10 cellular contexts compared by ENCODE assay signal in the genomic region with DNA sequence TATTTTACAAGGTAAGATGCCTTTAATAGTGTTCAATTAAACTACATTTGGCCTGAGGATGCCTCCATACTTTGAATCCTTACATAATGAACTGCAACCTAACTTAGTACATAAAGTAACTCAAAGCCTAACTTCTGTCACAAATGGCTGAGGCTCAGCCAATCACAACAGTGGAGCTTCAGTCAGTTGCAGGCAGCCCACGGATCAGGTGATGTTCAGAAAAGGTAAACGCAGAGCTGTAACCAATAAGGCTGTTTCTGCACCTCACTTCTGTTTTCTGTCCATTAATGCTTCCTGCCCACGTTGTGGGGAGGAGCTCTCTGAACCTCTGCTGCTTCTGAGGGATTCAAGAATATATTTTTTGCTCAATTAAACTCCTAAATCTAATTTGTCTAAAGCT.
DNase-seq lines count a peak whose midpoint lies in the region; ATAC-seq and TF ChIP-seq lines count a peak whose summit lies in the region.
"Had no signal": no experiment of that assay in that cellular context is flagged by ENCODE, and none has a peak within 500 bp of the region (broad histone marks: within the 10 kb centered on the region; RNA-seq: fewer than 3 reads in every experiment).

No MANE protein-coding gene starts in this region.

- no peaks in the 10 kb centered on the region for H3K27me3 Mint-ChIP-seq in chondrocyte (ENCODE audit: low read depth)

- 0 to 42% methylated on average over 1 to 3 of the region's 3 CpGs for WGBS in transverse colon (ENCODE audit: low coverage in 1 of 2), 2 donors

- no peak for TF ChIP-seq CTCF in transverse colon (IDR thresholded peaks at IDR 0.05)
- no peak for TF ChIP-seq CTCF in chondrocyte (IDR thresholded peaks at IDR 0.05)

- H3K27me3 ChIP-seq in transverse colon = no peaks in the 10 kb centered on the region
- H3K27me3 ChIP-seq: neutrophil had no signal

- peak; percentile 74 for ATAC-seq in HG02642 (IDR thresholded peaks at IDR 0.05; ENCODE audit: poor library complexity, unreplicated experiment)
- ATAC-seq: Panc1 had no signal

- no peak overlapping the region for H3K4me3 Mint-ChIP-seq in chondrocyte (ENCODE audit: unreplicated experiment)

- peaks cover 0 to 3% (median 0%) of the 10 kb centered on the region in 4 donors for H3K4me1 ChIP-seq in transverse colon

- no peaks in the 10 kb centered on the region for H3K36me3 ChIP-seq in transverse colon
- H3K36me3 ChIP-seq: neutrophil had no signal

- no peaks in the 10 kb centered on the region for H3K36me3 Mint-ChIP-seq in chondrocyte (ENCODE audit: low read depth)

- no peak overlapping the region for H3K4me3 ChIP-seq in transverse colon

- DNase-seq in stimulated activated CD4-positive, alpha-beta T cell treated with anti-CD3 and anti-CD28 coated beads, Interleukin-1b, Interleukin-23, amount 100 ng/mL, for 48 hours = peak; percentile 12
- DNase-seq in stimulated activated CD4-positive, alpha-beta T cell treated with anti-CD3 and anti-CD28 coated beads, Interleukin-12 subunit alpha, Interleukin-12 subunit beta, amount 100 ng/mL, for 4 hours = no peak
- DNase-seq in NAMALWA (ENCODE audit: low spot score) = peak; percentile 36
- peak; percentile 21 for DNase-seq in transverse colon
- no peak for DNase-seq in chondrocyte (ENCODE audit: low spot score)
- DNase-seq in dermis blood vessel endothelial cell = no peak
- DNase-seq in SIG-M5 treated with dmso at 0.1 percent for 504 hours (lab: John Stamatoyannopoulos, UW; ENCODE audit: unreplicated experiment) = no peak

- no peak for TF ChIP-seq POLR2A in transverse colon (IDR thresholded peaks at IDR 0.05)

- H3K4me1 Mint-ChIP-seq in chondrocyte (ENCODE audit: low read depth) = no peaks in the 10 kb centered on the region

- peaks cover 10% of the 10 kb centered on the region for H3K9me3 Mint-ChIP-seq in chondrocyte (ENCODE audit: low read depth)

- peak overlapping the region in 2 of 4 donors; percentile 6 to 50 for H3K27ac ChIP-seq in transverse colon
- H3K27ac ChIP-seq: neutrophil had no signal

- H3K27ac Mint-ChIP-seq in chondrocyte (ENCODE audit: unreplicated experiment) = no peak overlapping the region

- TF ChIP-seq EP300 in transverse colon (IDR thresholded peaks at IDR 0.05; ENCODE audit: low read depth) = no peak

- H3K9me3 ChIP-seq in transverse colon = no peaks in the 10 kb centered on the region
- H3K9me3 ChIP-seq: neutrophil had no signal

- in situ Hi-C loops in transverse colon (cut with MboI; ENCODE audit: low pct_ligation_motif_present in 1 of 4, low pct_unique_long_range_greater_than_20kb in 1 of 4, low sequenced_read_pairs in 3 of 4) = no loop called here

- intact Hi-C loops in transverse colon (cut with DNase I; ENCODE audit: low total_unique reads) = no loop called here

Comparison
In these comparisons a context has a peak if more than half of its experiments do, and no peak if none do; other contexts are left out.
1. DNase-seq: peak in stimulated activated CD4-positive, alpha-beta T cell treated with anti-CD3 and anti-CD28 coated beads, Interleukin-1b, Interleukin-23, amount 100 ng/mL, for 48 hours (single experiment), NAMALWA (single experiment) and transverse colon (single experiment); none in stimulated activated CD4-positive, alpha-beta T cell treated with anti-CD3 and anti-CD28 coated beads, Interleukin-12 subunit alpha, Interleukin-12 subunit beta, amount 100 ng/mL, for 4 hours (single experiment), chondrocyte (single experiment), dermis blood vessel endothelial cell (single experiment) and SIG-M5 treated with dmso at 0.1 percent for 504 hours (single experiment).